ENCODE assay signal across 14 cellular contexts in the genomic region with DNA sequence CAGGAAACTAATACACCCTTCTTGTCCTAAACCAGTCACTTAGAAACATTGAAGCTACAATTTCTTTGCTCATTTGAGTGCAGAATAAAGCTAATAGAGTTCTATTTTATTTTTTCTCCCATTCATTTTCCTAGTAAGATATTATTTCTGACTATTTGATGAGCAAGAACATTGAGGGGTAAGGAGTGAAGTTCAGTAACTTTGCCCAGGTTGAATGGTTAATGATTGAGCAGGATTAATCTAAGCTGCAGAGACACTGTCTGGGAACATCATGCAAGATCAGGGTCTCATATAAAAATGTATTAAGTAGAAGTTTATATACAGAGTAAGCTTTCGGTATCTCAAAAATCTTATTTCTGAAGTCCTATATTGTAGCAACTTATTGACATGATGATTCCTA.
DNase-seq lines count a peak whose midpoint lies in the region; ATAC-seq, FAIRE-seq and TF ChIP-seq lines count a peak whose summit lies in the region.
"Had no signal": no experiment of that assay in that cellular context is flagged by ENCODE, and none has a peak within 500 bp of the region (broad histone marks: within the 10 kb centered on the region; RNA-seq: fewer than 3 reads in every experiment).

No MANE protein-coding gene starts in this region.

- H3K4me3 ChIP-seq in A549 (no peak overlapping the region), right lobe of liver (no peak overlapping the region)
- no peak overlapping the region for H3K4me3 ChIP-seq in effector memory CD4-positive, alpha-beta T cell (ENCODE audit: insufficient read depth, low read depth, low read length, poor library complexity, severe bottlenecking)
- H3K4me3 ChIP-seq: BLaER1 had no signal

- H3K4me1 ChIP-seq in A549 (peaks cover 93% of the 10 kb centered on the region), right lobe of liver (peaks cover 0 to 24% (median 7%) of the 10 kb centered on the region in 4 donors)
- no peaks in the 10 kb centered on the region for H3K4me1 ChIP-seq in effector memory CD4-positive, alpha-beta T cell (ENCODE audit: control insufficient read depth, insufficient read depth, low read length, poor library complexity, severe bottlenecking)

- H3K4me2 ChIP-seq in A549: peak overlapping the region; percentile 73
- H3K4me2 ChIP-seq: BLaER1 had no signal

- H3K27ac ChIP-seq in A549: peak overlapping the region; percentile 58 to 80
- peak overlapping the region; percentile 21 to 61 (median 41) for H3K27ac ChIP-seq in right lobe of liver
- no peak overlapping the region for H3K27ac ChIP-seq in effector memory CD4-positive, alpha-beta T cell (ENCODE audit: insufficient read depth, low read length, poor library complexity, severe bottlenecking)
- H3K27ac ChIP-seq: BLaER1 had no signal

- no peaks in the 10 kb centered on the region for H3K36me3 ChIP-seq in right lobe of liver
- no peaks in the 10 kb centered on the region for H3K36me3 ChIP-seq in effector memory CD4-positive, alpha-beta T cell (ENCODE audit: control insufficient read depth, insufficient read depth, low read length)
- H3K36me3 ChIP-seq: BLaER1 had no signal

- H3K4me1 Mint-ChIP-seq in HFFc6 (ENCODE audit: low read depth): peaks cover 75% of the 10 kb centered on the region
- H3K4me1 Mint-ChIP-seq: CD8-positive, alpha-beta memory T cell had no signal

- intact Hi-C loops in right lobe of liver (cut with DNase I): no loop called here

- H3K27ac Mint-ChIP-seq in HFFc6: peak overlapping the region; percentile 51; the same call in 1 of the 2 replicates
- H3K27ac Mint-ChIP-seq: CD8-positive, alpha-beta memory T cell had no signal

- TF ChIP-seq RAD21 in A549 (conservative IDR thresholded peaks at IDR 0.05 in 1 of 2, IDR thresholded peaks at IDR 0.05 in 1 of 2): no peak

- 91% methylated on average over 1 of the region's 1 CpG for WGBS in A549 (ENCODE audit: missing lambda C conversion rate)
- WGBS in right lobe of liver (ENCODE audit: insufficient coverage, low coverage, low lambda C conversion rate, missing lambda C conversion rate): 71% methylated on average over 1 of the region's 1 CpG

- no peak for FAIRE-seq in A549 (lab: Jason Lieb, UNC)

- no peaks in the 10 kb centered on the region for H3K9me3 Mint-ChIP-seq in HFFc6

- H3K27me3 ChIP-seq in right lobe of liver: no peaks in the 10 kb centered on the region
- no peaks in the 10 kb centered on the region for H3K27me3 ChIP-seq in effector memory CD4-positive, alpha-beta T cell (replicated peaks; ENCODE audit: control insufficient read depth, insufficient read depth, low read length, poor library complexity, severe bottlenecking)
- H3K27me3 ChIP-seq: BLaER1 had no signal

- TF ChIP-seq CTCF in A549 (IDR thresholded peaks at IDR 0.05) (no peak), HFFc6 (IDR thresholded peaks at IDR 0.05) (no peak), right lobe of liver (IDR thresholded peaks at IDR 0.05) (no peak)

- ATAC-seq in A549 (no peak), right lobe of liver (peak; percentile 80 to 92 (median 88))

- TF ChIP-seq EP300 in A549 (IDR thresholded peaks at IDR 0.05): no peak

- no peak overlapping the region for H3K4me3 Mint-ChIP-seq in HFFc6
- H3K4me3 Mint-ChIP-seq: CD8-positive, alpha-beta memory T cell had no signal

- TF ChIP-seq POLR2A in A549 (IDR thresholded peaks at IDR 0.05; ENCODE audit: low read length): no peak
- TF ChIP-seq POLR2A in right lobe of liver (IDR thresholded peaks at IDR 0.05): no peak

- DNase-seq in A549 (ENCODE audit: low read depth in 1 of 2, low spot score in 1 of 2) (no peak), HFFc6 (no peak), right lobe of liver (no peak), renal cortical epithelial cell (ENCODE audit: low read depth) (peak; percentile 38), DMS79 treated with DMSO at 0.1 percent for 48 hours (lab: John Stamatoyannopoulos, UW) (no peak), amniotic stem cell (lab: John Stamatoyannopoulos, UW) (no peak)
- no peak for DNase-seq in effector memory CD4-positive, alpha-beta T cell
- DNase-seq: AML-193; Caco-2; CD8-positive, alpha-beta memory T cell; GF-D8; HCEC 1CT; IMR-90 had no signal

- POLR2A ChIA-PET in A549 (lab: Yijun Ruan, JAX): no interaction called here

- H3K9me3 ChIP-seq in A549 (no peaks in the 10 kb centered on the region), right lobe of liver (no peaks in the 10 kb centered on the region)
- no peaks in the 10 kb centered on the region for H3K9me3 ChIP-seq in effector memory CD4-positive, alpha-beta T cell (ENCODE audit: control insufficient read depth, low read length)
- H3K9me3 ChIP-seq: BLaER1, Caco-2 had no signal

- H3K27me3 Mint-ChIP-seq in HFFc6 (ENCODE audit: insufficient read depth): peaks cover 7% of the 10 kb centered on the region
- H3K27me3 Mint-ChIP-seq: CD8-positive, alpha-beta memory T cell had no signal

- CTCF ChIA-PET in A549 (lab: Yijun Ruan, JAX): interaction anchor here (0.9 kb wide), 1 partner anchor 226 kb away, joined by 3 read pairs; no protein-coding TSS in a partner anchor

- H3K36me3 Mint-ChIP-seq in HFFc6 (ENCODE audit: low read depth): peaks cover 8% of the 10 kb centered on the region; the same call in 1 of the 2 replicates
- H3K36me3 Mint-ChIP-seq: CD8-positive, alpha-beta memory T cell had no signal

TF ChIP-seq in A549, 52 proteins besides CTCF, POLR2A, EP300 and RAD21:
- TF ChIP-seq ELK1 (IDR thresholded peaks at IDR 0.05; ENCODE audit: low read depth, low read length) (no peak), FOSL2 (IDR thresholded peaks at IDR 0.05) (no peak), FOSL2 (CRISPR knock-in tag; IDR thresholded peaks at IDR 0.05) (no peak), FOSB (CRISPR knock-in tag; IDR thresholded peaks at IDR 0.05) (no peak), CBX8 (IDR thresholded peaks at IDR 0.05) (no peak)

Comparison
In these comparisons a context has a peak if more than half of its experiments do, and no peak if none do; other contexts are left out.
1. ATAC-seq: peak in right lobe of liver (4 of 4); none in A549 (0 of 2).